In genomic region chr7:18740579-18740988, GRCh38 we compare ENCODE assay signal across 15 cellular contexts.
"Had no signal": no experiment of that assay in that cellular context is flagged by ENCODE, and none has a peak within 500 bp of the region (broad histone marks: within the 10 kb centered on the region; RNA-seq: fewer than 3 reads in every experiment).

No MANE protein-coding gene starts in this region.

- DNase-seq: activated CD4-positive, alpha-beta T cell treated with anti-CD3 and anti-CD28 coated beads, Interleukin-2, amount 10 ng/mL, durations not matched to agents 7 days and 5 days; activated naive CD4-positive, alpha-beta T cell treated with anti-CD3 and anti-CD28 coated beads for 36 hours; activated T-cell treated with anti-CD3 and anti-CD28 coated beads, Interleukin-2, amount 50 U/mL, for 48 hours; adrenal gland; central memory CD4-positive, alpha-beta T cell; effector CD4-positive, alpha-beta T cell; left lung; mucosa of descending colon; naive thymus-derived CD8-positive, alpha-beta T cell; occipital lobe; right cardiac atrium; small intestine; trophoblast cell had no signal

- H3K27me3 Mint-ChIP-seq: activated CD4-positive, alpha-beta T cell treated with anti-CD3 and anti-CD28 coated beads, Interleukin-2, amount 10 ng/mL, durations not matched to agents 7 days and 5 days; naive thymus-derived CD8-positive, alpha-beta T cell; progenitor cell of endocrine pancreas; stimulated activated memory B cell treated with anti-CD40 and anti-IgM and Interleukin-4, amounts not matched to agents 10 μg/mL and 1 μg/mL and 100 μg/mL, for 72 hours had no signal

- H3K36me3 Mint-ChIP-seq: naive thymus-derived CD8-positive, alpha-beta T cell had no signal

- H3K27ac Mint-ChIP-seq: activated CD4-positive, alpha-beta T cell treated with anti-CD3 and anti-CD28 coated beads, Interleukin-2, amount 10 ng/mL, durations not matched to agents 7 days and 5 days; activated naive CD4-positive, alpha-beta T cell treated with anti-CD3 and anti-CD28 coated beads for 36 hours; naive thymus-derived CD8-positive, alpha-beta T cell; progenitor cell of endocrine pancreas; stimulated activated memory B cell treated with anti-CD40 and anti-IgM and Interleukin-4, amounts not matched to agents 10 μg/mL and 1 μg/mL and 100 μg/mL, for 72 hours had no signal

- ATAC-seq: left lung; mucosa of descending colon; naive thymus-derived CD8-positive, alpha-beta T cell; right cardiac atrium; stimulated activated memory B cell treated with anti-CD40 and anti-IgM and Interleukin-4, amounts not matched to agents 10 μg/mL and 1 μg/mL and 100 μg/mL, for 72 hours had no signal

- H3K4me3 Mint-ChIP-seq: activated CD4-positive, alpha-beta T cell treated with anti-CD3 and anti-CD28 coated beads, Interleukin-2, amount 10 ng/mL, durations not matched to agents 7 days and 5 days; activated naive CD4-positive, alpha-beta T cell treated with anti-CD3 and anti-CD28 coated beads for 36 hours; naive thymus-derived CD8-positive, alpha-beta T cell; stimulated activated memory B cell treated with anti-CD40 and anti-IgM and Interleukin-4, amounts not matched to agents 10 μg/mL and 1 μg/mL and 100 μg/mL, for 72 hours had no signal

- H3K4me1 Mint-ChIP-seq: activated CD4-positive, alpha-beta T cell treated with anti-CD3 and anti-CD28 coated beads, Interleukin-2, amount 10 ng/mL, durations not matched to agents 7 days and 5 days had no signal

- H3K9me3 Mint-ChIP-seq: stimulated activated memory B cell treated with anti-CD40 and anti-IgM and Interleukin-4, amounts not matched to agents 10 μg/mL and 1 μg/mL and 100 μg/mL, for 72 hours had no signal
